In genomic region chr2:105248316-105249070, GRCh38 we compare ENCODE assay signal across 2 cellular contexts.
TF ChIP-seq lines count a peak whose summit lies in the region.

No MANE protein-coding gene starts in this region.

TF ChIP-seq in HEK293, 187 proteins besides CTCF, POLR2A, EP300 and RAD21 (continued from another document):
- TF ChIP-seq, protein P1, sequence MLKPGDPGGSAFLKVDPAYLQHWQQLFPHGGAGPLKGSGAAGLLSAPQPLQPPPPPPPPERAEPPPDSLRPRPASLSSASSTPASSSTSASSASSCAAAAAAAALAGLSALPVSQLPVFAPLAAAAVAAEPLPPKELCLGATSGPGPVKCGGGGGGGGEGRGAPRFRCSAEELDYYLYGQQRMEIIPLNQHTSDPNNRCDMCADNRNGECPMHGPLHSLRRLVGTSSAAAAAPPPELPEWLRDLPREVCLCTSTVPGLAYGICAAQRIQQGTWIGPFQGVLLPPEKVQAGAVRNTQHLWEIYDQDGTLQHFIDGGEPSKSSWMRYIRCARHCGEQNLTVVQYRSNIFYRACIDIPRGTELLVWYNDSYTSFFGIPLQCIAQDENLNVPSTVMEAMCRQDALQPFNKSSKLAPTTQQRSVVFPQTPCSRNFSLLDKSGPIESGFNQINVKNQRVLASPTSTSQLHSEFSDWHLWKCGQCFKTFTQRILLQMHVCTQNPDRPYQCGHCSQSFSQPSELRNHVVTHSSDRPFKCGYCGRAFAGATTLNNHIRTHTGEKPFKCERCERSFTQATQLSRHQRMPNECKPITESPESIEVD (tag by site-specific recombination; IDR thresholded peaks at IDR 0.05): no peak
- no peak for TF ChIP-seq REPIN1 (tag by site-specific recombination; IDR thresholded peaks at IDR 0.05; ENCODE audit: low read depth)
- peak; percentile 22; the same call in 1 of the 2 replicates for TF ChIP-seq ZNF398 (tag by site-specific recombination; IDR thresholded peaks at IDR 0.05)
- peak; percentile 33; the same call in 1 of the 2 replicates for TF ChIP-seq PRDM10 (tag by site-specific recombination; IDR thresholded peaks at IDR 0.05)
- TF ChIP-seq ZSCAN16 (tag by site-specific recombination; IDR thresholded peaks at IDR 0.05): no peak

TF ChIP-seq in K562, 482 proteins besides CTCF, POLR2A, EP300 and RAD21 (continued from another document and continues in another):
- TF ChIP-seq, protein P2, sequence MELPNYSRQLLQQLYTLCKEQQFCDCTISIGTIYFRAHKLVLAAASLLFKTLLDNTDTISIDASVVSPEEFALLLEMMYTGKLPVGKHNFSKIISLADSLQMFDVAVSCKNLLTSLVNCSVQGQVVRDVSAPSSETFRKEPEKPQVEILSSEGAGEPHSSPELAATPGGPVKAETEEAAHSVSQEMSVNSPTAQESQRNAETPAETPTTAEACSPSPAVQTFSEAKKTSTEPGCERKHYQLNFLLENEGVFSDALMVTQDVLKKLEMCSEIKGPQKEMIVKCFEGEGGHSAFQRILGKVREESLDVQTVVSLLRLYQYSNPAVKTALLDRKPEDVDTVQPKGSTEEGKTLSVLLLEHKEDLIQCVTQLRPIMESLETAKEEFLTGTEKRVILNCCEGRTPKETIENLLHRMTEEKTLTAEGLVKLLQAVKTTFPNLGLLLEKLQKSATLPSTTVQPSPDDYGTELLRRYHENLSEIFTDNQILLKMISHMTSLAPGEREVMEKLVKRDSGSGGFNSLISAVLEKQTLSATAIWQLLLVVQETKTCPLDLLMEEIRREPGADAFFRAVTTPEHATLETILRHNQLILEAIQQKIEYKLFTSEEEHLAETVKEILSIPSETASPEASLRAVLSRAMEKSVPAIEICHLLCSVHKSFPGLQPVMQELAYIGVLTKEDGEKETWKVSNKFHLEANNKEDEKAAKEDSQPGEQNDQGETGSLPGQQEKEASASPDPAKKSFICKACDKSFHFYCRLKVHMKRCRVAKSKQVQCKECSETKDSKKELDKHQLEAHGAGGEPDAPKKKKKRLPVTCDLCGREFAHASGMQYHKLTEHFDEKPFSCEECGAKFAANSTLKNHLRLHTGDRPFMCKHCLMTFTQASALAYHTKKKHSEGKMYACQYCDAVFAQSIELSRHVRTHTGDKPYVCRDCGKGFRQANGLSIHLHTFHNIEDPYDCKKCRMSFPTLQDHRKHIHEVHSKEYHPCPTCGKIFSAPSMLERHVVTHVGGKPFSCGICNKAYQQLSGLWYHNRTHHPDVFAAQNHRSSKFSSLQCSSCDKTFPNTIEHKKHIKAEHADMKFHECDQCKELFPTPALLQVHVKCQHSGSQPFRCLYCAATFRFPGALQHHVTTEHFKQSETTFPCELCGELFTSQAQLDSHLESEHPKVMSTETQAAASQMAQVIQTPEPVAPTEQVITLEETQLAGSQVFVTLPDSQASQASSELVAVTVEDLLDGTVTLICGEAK (IDR thresholded peaks at IDR 0.05): no peak
- TF ChIP-seq, protein P2 (CRISPR knock-in tag; IDR thresholded peaks at IDR 0.05): no peak
- TF ChIP-seq FOXK2 (conservative IDR thresholded peaks at IDR 0.05 in 1 of 2, IDR thresholded peaks at IDR 0.05 in 1 of 2; ENCODE audit: low read depth in 2 of 2) (no peak), ATF7 (IDR thresholded peaks at IDR 0.05) (peak; percentile 34; the same call in 1 of the 2 replicates), MBD2 (IDR thresholded peaks at IDR 0.05; ENCODE audit: borderline replicate concordance, low read depth) (no peak), TFE3 (CRISPR knock-in tag; IDR thresholded peaks at IDR 0.05) (no peak), SPI1 (IDR thresholded peaks at IDR 0.05; ENCODE audit: borderline replicate concordance, low read depth, low read length) (peak; percentile 12; the same call in 1 of the 2 replicates), PBX2 (CRISPR knock-in tag; IDR thresholded peaks at IDR 0.05; ENCODE audit: low read depth) (no peak), PBX2 (tag; conservative IDR thresholded peaks at IDR 0.05; ENCODE audit: low read depth) (no peak), MBD1 (CRISPR knock-in tag; IDR thresholded peaks at IDR 0.05) (no peak), TAF9B (IDR thresholded peaks at IDR 0.05; ENCODE audit: partially characterized antibody) (no peak), ZNF143 (CRISPR knock-in tag; IDR thresholded peaks at IDR 0.05) (peak; percentile 74), HCFC1 (IDR thresholded peaks at IDR 0.05; ENCODE audit: low read depth, low read length) (peak; percentile 78), ZNF263 (CRISPR knock-in tag; IDR thresholded peaks at IDR 0.05; ENCODE audit: borderline replicate concordance) (peak; percentile 91), CREM (IDR thresholded peaks at IDR 0.05; ENCODE audit: low read depth) (0 out of 2 replicates have a peak, but pooled peaks have one; percentile 11), BRF1 (IDR thresholded peaks at IDR 0.05; ENCODE audit: borderline replicate concordance, extremely low read depth, insufficient read length) (no peak), BACH1 (tag; IDR thresholded peaks at IDR 0.05) (no peak), ZNF696 (CRISPR knock-in tag; conservative IDR thresholded peaks at IDR 0.05) (no peak), TEAD1 (CRISPR knock-in tag; IDR thresholded peaks at IDR 0.05) (0 out of 4 replicates have a peak, but pooled peaks of 1 of the 2 experiments have one; percentile 35), HMGXB4 (CRISPR knock-in tag; IDR thresholded peaks at IDR 0.05) (no peak), ETV1 (tag; conservative IDR thresholded peaks at IDR 0.05; ENCODE audit: low read depth) (peak; percentile 49; the same call in 1 of the 2 replicates), SIX5 (IDR thresholded peaks at IDR 0.05; ENCODE audit: borderline replicate concordance in 1 of 2, insufficient read depth in 1 of 2, low read depth in 1 of 2, low read length in 2 of 2) (peak in 1 of 2 experiments; percentile 23; a peak in 1 of 4 replicates), JUND (IDR thresholded peaks at IDR 0.05; ENCODE audit: borderline replicate concordance, low read depth, low read length) (no peak), JUND (tag; IDR thresholded peaks at IDR 0.05; ENCODE audit: borderline replicate concordance, low read depth, low read length) (no peak)
- TF ChIP-seq, protein P3, sequence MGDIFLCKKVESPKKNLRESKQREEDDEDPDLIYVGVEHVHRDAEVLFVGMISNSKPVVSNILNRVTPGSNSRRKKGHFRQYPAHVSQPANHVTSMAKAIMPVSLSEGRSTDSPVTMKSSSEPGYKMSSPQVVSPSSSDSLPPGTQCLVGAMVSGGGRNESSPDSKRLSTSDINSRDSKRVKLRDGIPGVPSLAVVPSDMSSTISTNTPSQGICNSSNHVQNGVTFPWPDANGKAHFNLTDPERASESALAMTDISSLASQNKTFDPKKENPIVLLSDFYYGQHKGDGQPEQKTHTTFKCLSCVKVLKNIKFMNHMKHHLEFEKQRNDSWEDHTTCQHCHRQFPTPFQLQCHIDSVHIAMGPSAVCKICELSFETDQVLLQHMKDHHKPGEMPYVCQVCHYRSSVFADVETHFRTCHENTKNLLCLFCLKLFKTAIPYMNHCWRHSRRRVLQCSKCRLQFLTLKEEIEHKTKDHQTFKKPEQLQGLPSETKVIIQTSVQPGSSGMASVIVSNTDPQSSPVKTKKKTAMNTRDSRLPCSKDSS (IDR thresholded peaks at IDR 0.05; ENCODE audit: low read depth, partially characterized antibody): no peak
- TF ChIP-seq, protein P4, sequence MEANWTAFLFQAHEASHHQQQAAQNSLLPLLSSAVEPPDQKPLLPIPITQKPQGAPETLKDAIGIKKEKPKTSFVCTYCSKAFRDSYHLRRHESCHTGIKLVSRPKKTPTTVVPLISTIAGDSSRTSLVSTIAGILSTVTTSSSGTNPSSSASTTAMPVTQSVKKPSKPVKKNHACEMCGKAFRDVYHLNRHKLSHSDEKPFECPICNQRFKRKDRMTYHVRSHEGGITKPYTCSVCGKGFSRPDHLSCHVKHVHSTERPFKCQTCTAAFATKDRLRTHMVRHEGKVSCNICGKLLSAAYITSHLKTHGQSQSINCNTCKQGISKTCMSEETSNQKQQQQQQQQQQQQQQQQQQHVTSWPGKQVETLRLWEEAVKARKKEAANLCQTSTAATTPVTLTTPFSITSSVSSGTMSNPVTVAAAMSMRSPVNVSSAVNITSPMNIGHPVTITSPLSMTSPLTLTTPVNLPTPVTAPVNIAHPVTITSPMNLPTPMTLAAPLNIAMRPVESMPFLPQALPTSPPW (CRISPR knock-in tag; IDR thresholded peaks at IDR 0.05): peak; percentile 76
